ENCODE assay signal across 23 cellular contexts in the genomic region with DNA sequence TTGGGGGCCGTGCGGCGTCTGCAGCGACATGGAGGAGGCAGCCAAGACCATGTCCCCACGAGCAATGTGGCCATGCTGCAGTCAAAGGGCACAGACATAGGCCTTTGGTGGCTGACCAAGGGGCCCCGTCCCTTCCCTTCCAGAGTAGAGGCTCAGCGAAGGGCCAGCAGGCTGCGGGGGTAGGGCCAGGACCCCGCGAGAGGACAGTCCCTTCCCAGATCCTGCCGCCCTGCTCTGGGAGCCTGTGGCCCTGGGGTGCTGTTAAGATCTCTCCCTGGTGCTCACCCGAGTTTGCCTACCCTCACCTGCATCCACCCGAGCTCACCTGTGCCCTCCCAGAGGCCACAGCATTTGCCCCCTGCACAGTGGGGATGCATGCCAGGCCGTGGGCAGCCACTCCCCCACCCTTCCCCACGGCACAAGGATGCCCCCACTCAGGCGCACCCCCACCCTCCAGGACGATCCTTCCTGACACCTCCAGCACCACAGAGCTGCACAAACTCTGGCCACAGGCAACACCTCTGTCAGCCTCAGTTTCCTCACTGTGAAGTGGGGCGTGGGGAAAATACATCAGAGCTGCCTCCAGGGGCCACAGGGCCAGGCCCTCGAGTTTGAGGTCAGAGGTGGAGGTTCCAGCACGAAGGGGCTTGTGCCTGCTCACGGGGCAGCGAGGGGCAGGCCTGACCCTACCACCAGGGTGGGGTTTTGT. TPM values are rescaled to one million over a fixed set of nuclear protein-coding genes. Genes with fewer than 3 reads are reported as not detected.
DNase-seq lines count a peak whose midpoint lies in the region; ATAC-seq, FAIRE-seq and TF ChIP-seq lines count a peak whose summit lies in the region.
"Had no signal": no experiment of that assay in that cellular context is flagged by ENCODE, and none has a peak within 500 bp of the region (broad histone marks: within the 10 kb centered on the region; RNA-seq: fewer than 3 reads in every experiment).

No MANE protein-coding gene starts in this region.

- H4K5ac ChIP-seq in IMR-90 (ENCODE audit: low read depth, low read length) (no peak overlapping the region), H1 (ENCODE audit: insufficient read length, low read depth, low read length) (no peak overlapping the region)

- no peak overlapping the region for H2BK120ac ChIP-seq in IMR-90 (ENCODE audit: low read depth, low read length)
- no peak overlapping the region for H2BK120ac ChIP-seq in H1 (replicated peaks; ENCODE audit: low read depth, low read length)

- no peak overlapping the region for H3K56ac ChIP-seq in IMR-90 (ENCODE audit: extremely low read depth, insufficient read depth, low read length)
- H3K56ac ChIP-seq in H1 (replicated peaks; ENCODE audit: insufficient read length, low read depth, low read length), result no peak overlapping the region

- dilution Hi-C loops in IMR-90 (cut with HindIII; ENCODE audit: low sequenced_read_pairs, unreplicated experiment), result no loop called here

- H3K27ac ChIP-seq in IMR-90 (ENCODE audit: insufficient read depth, low read length), result no peak overlapping the region
- no peak overlapping the region for H3K27ac ChIP-seq in H1 (ENCODE audit: low read depth, low read length)
- H3K27ac ChIP-seq: RWPE1 had no signal

- ATAC-seq in IMR-90 (ENCODE audit: low read depth) (no peak), HG02884 (IDR thresholded peaks at IDR 0.05; ENCODE audit: unreplicated experiment) (no peak), HG03354 (IDR thresholded peaks at IDR 0.05; ENCODE audit: poor library complexity, severe bottlenecking, unreplicated experiment) (no peak), GM18861 (IDR thresholded peaks at IDR 0.05; ENCODE audit: unreplicated experiment) (no peak)
- peak; percentile 5 for ATAC-seq in stimulated activated effector memory CD8-positive, alpha-beta T cell treated with anti-CD3 and anti-CD28 coated beads, Interleukin-12 subunit alpha, Interleukin-12 subunit beta, amount 100 ng/mL, for 72 hours
- ATAC-seq: PC-3 had no signal

- H3K9ac ChIP-seq in IMR-90 (ENCODE audit: low read depth, low read length) (no peak overlapping the region), H1 (replicated peaks in 1 of 4; ENCODE audit: extremely low read depth in 1 of 4, low read depth in 3 of 4, low read length in 3 of 4) (no peak overlapping the region)

- H4K20me1 ChIP-seq in IMR-90 (ENCODE audit: insufficient read depth, low read length), result no peaks in the 10 kb centered on the region
- H4K20me1 ChIP-seq in H1 (replicated peaks in 1 of 2; ENCODE audit: control insufficient read depth in 1 of 2, insufficient read depth in 2 of 2, low read length in 2 of 2), result peaks cover 0 to 11% of the 10 kb centered on the region in 2 experiments

- H3K79me2 ChIP-seq in H1 (ENCODE audit: control insufficient read depth in 1 of 2, insufficient read depth in 2 of 2, low read length in 2 of 2), result no peaks in the 10 kb centered on the region

- H3K18ac ChIP-seq in IMR-90 (ENCODE audit: low read depth, low read length) (no peak overlapping the region), H1 (ENCODE audit: extremely low read depth, low read length) (no peak overlapping the region)

- no peak overlapping the region for H2AK9ac ChIP-seq in IMR-90 (replicated peaks; ENCODE audit: low read depth, low read length, poor library complexity)

- POLR2A ChIA-PET in IMR-90 (lab: Charles Lee; ENCODE audit: unreplicated experiment), result no interaction called here
- POLR2A ChIA-PET in H1 (lab: Charles Lee; ENCODE audit: partially characterized antibody), result no interaction called here

- intact Hi-C loops in IMR-90 (cut with micrococcal nuclease), result no loop called here

- H3K27me3 ChIP-seq in IMR-90 (ENCODE audit: control insufficient read depth, insufficient read depth, low read length) (peaks cover 82% of the 10 kb centered on the region), H1 (replicated peaks in 1 of 4; ENCODE audit: control insufficient read depth in 3 of 4, extremely low read depth in 1 of 4, insufficient read depth in 3 of 4, low read length in 3 of 4) (peaks cover 0 to 2% (median under 1%) of the 10 kb centered on the region in 4 experiments; a peak in 1 of 7 replicates)

- no peak for TF ChIP-seq EP300 in H1 (IDR thresholded peaks at IDR 0.05; ENCODE audit: borderline replicate concordance in 1 of 2, low read depth in 2 of 2, low read length in 2 of 2)

- TF ChIP-seq RAD21 in IMR-90 (IDR thresholded peaks at IDR 0.05; ENCODE audit: low read length) (no peak), H1 (IDR thresholded peaks at IDR 0.05 in 1 of 2, conservative IDR thresholded peaks at IDR 0.05 in 1 of 2; ENCODE audit: low read depth in 2 of 2, low read length in 2 of 2) (no peak)

- H2BK20ac ChIP-seq in IMR-90 (ENCODE audit: low read depth, low read length) (no peak overlapping the region), H1 (ENCODE audit: low read length) (no peak overlapping the region)

- no peak overlapping the region for H2BK15ac ChIP-seq in IMR-90 (ENCODE audit: low read depth, low read length)
- no peak overlapping the region for H2BK15ac ChIP-seq in H1 (ENCODE audit: low read length)

- no peaks in the 10 kb centered on the region for H3K9me3 ChIP-seq in IMR-90 (ENCODE audit: control insufficient read depth, insufficient read depth, low read length)
- H3K9me3 ChIP-seq in H1 (ENCODE audit: insufficient read depth in 2 of 2, low read depth in 1 of 2, low read length in 1 of 2), result no peaks in the 10 kb centered on the region; a peak in 1 of 4 replicates

- H3K4me1 ChIP-seq in IMR-90 (ENCODE audit: control insufficient read depth, insufficient read depth, low read length) (peaks cover 6% of the 10 kb centered on the region; the same call in 1 of the 2 replicates), H1 (replicated peaks in 1 of 4; ENCODE audit: control insufficient read depth in 3 of 4, insufficient read depth in 4 of 4, low read length in 3 of 4) (peaks cover 0 to 10% (median 0%) of the 10 kb centered on the region in 4 experiments; a peak in 3 of 7 replicates)

- H3K4me3 Mint-ChIP-seq in activated T-cell treated with anti-CD3 and anti-CD28 coated beads, Interleukin-2, amount 50 U/mL, for 24 hours, result no peak overlapping the region
- no peak overlapping the region for H3K4me3 Mint-ChIP-seq in stimulated activated effector memory CD8-positive, alpha-beta T cell treated with anti-CD3 and anti-CD28 coated beads, Interleukin-12 subunit alpha, Interleukin-12 subunit beta, amount 100 ng/mL, for 72 hours
- H3K4me3 Mint-ChIP-seq: B cell had no signal

- H2AK5ac ChIP-seq in IMR-90 (ENCODE audit: low read depth, low read length) (no peak overlapping the region), H1 (ENCODE audit: low read depth, low read length) (no peak overlapping the region)

- H3K14ac ChIP-seq in IMR-90 (replicated peaks; ENCODE audit: low read depth, low read length) (no peak overlapping the region), H1 (ENCODE audit: insufficient read length) (no peak overlapping the region)

- CTCF ChIA-PET in IMR-90 (lab: Yijun Ruan, JAX), result no interaction called here
- CTCF ChIA-PET in H1 (lab: Charles Lee; ENCODE audit: partially characterized antibody), result interaction anchor here (0.8 to 3.3 kb wide), 3 partner anchors 12 to 369 kb away, joined by 3 to 24 read pairs (median 4); no protein-coding TSS in a partner anchor

- no peak overlapping the region for H4K91ac ChIP-seq in IMR-90 (ENCODE audit: insufficient read depth, low read depth, low read length)
- H4K91ac ChIP-seq in H1 (replicated peaks; ENCODE audit: insufficient read length, low read length), result no peak overlapping the region

- peaks cover 6% of the 10 kb centered on the region; the same call in 1 of the 2 replicates for H3K23me2 ChIP-seq in H1 (ENCODE audit: low read depth, low read length)

- WGBS in IMR-90 (ENCODE audit: extremely low coverage in 2 of 2, insufficient read length in 1 of 2), 2 experiments, result 79% methylated on average over 4 of the region's 22 CpGs; no CpG with 5 or more reads in 1 of the 2 experiments
- 92% methylated on average over 19 of the region's 22 CpGs; no CpG with 5 or more reads in 1 of the 2 experiments for WGBS in H1 (ENCODE audit: extremely low coverage in 1 of 2, insufficient coverage in 1 of 2, insufficient read length in 1 of 2, insufficient replicate concordance in 2 of 2, low coverage in 1 of 2, low lambda C conversion rate in 2 of 2, missing lambda C conversion rate in 1 of 2), 2 experiments

- H2BK5ac ChIP-seq in IMR-90 (ENCODE audit: low read depth, low read length, poor library complexity, severe bottlenecking) (no peak overlapping the region), H1 (ENCODE audit: low read depth, low read length) (no peak overlapping the region)

- H3K23ac ChIP-seq in IMR-90 (ENCODE audit: low read depth, low read length) (no peak overlapping the region), H1 (ENCODE audit: insufficient read length) (no peak overlapping the region)

- H3K9me1 ChIP-seq in IMR-90 (ENCODE audit: insufficient read depth, low read length), result peaks cover 15% of the 10 kb centered on the region; the same call in 1 of the 2 replicates

- H3K4ac ChIP-seq in IMR-90 (ENCODE audit: low read depth, low read length) (no peak overlapping the region), H1 (replicated peaks; ENCODE audit: insufficient read length, low read depth, low read length) (no peak overlapping the region)

- no peaks in the 10 kb centered on the region for H3K27me3 Mint-ChIP-seq in activated T-cell treated with anti-CD3 and anti-CD28 coated beads, Interleukin-2, amount 50 U/mL, for 24 hours
- H3K27me3 Mint-ChIP-seq: B cell had no signal

- peak overlapping the region; percentile 72 for H3K27ac Mint-ChIP-seq in activated T-cell treated with anti-CD3 and anti-CD28 coated beads, Interleukin-2, amount 50 U/mL, for 24 hours
- H3K27ac Mint-ChIP-seq in stimulated activated effector memory CD8-positive, alpha-beta T cell treated with anti-CD3 and anti-CD28 coated beads, Interleukin-12 subunit alpha, Interleukin-12 subunit beta, amount 100 ng/mL, for 72 hours, result no peak overlapping the region

- H3K79me1 ChIP-seq in IMR-90 (ENCODE audit: low read depth in 1 of 2, low read length in 2 of 2) (no peaks in the 10 kb centered on the region), H1 (ENCODE audit: low read depth, low read length) (no peaks in the 10 kb centered on the region)

- no peak for FAIRE-seq in H1 (lab: Jason Lieb, UNC)
- FAIRE-seq: D721Med, GM12892, GM18507 had no signal

- H2AFZ ChIP-seq in IMR-90 (replicated peaks; ENCODE audit: low read length, poor library complexity) (peak overlapping the region; percentile 32), H1 (ENCODE audit: low read length) (no peak overlapping the region)

- no peak overlapping the region for H2BK12ac ChIP-seq in H1 (ENCODE audit: low read depth, low read length)

- H3K4me2 ChIP-seq in IMR-90 (ENCODE audit: low read depth, low read length) (no peak overlapping the region), H1 (ENCODE audit: insufficient read depth in 1 of 2, low read depth in 2 of 2, low read length in 2 of 2) (no peak overlapping the region)

- DNase-seq in activated T-cell treated with anti-CD3 and anti-CD28 coated beads, Interleukin-2, amount 50 U/mL, for 24 hours, result no peak
- DNase-seq in activated T-cell treated with anti-CD3 and anti-CD28 coated beads, Interleukin-2, amount 50 U/mL, for 48 hours, result no peak
- DNase-seq in IMR-90, result no peak
- DNase-seq in H1 (ENCODE audit: low read depth in 1 of 2, low spot score in 2 of 2), result no peak
- no peak for DNase-seq in stimulated activated effector memory CD8-positive, alpha-beta T cell treated with anti-CD3 and anti-CD28 coated beads, Interleukin-12 subunit alpha, Interleukin-12 subunit beta, amount 100 ng/mL, for 72 hours (ENCODE audit: low spot score in 2 of 2)
- DNase-seq: 8988T, GOT3, NCI-H1092 treated with DMSO at 0.1 percent for 48 hours, NCI-H146, NCI-H2029 treated with DMSO at 0.1 percent for 48 hours, NCI-H2171, NCI-H526, PC-3, SIG-M5 had no signal

- no peaks in the 10 kb centered on the region for H3K9me3 Mint-ChIP-seq in activated T-cell treated with anti-CD3 and anti-CD28 coated beads, Interleukin-2, amount 50 U/mL, for 24 hours
- H3K9me3 Mint-ChIP-seq in stimulated activated effector memory CD8-positive, alpha-beta T cell treated with anti-CD3 and anti-CD28 coated beads, Interleukin-12 subunit alpha, Interleukin-12 subunit beta, amount 100 ng/mL, for 72 hours, result no peaks in the 10 kb centered on the region

- peaks cover 38% of the 10 kb centered on the region for H3K4me1 Mint-ChIP-seq in activated T-cell treated with anti-CD3 and anti-CD28 coated beads, Interleukin-2, amount 50 U/mL, for 24 hours (ENCODE audit: low read depth)
- H3K4me1 Mint-ChIP-seq in stimulated activated effector memory CD8-positive, alpha-beta T cell treated with anti-CD3 and anti-CD28 coated beads, Interleukin-12 subunit alpha, Interleukin-12 subunit beta, amount 100 ng/mL, for 72 hours, result peaks cover 43% of the 10 kb centered on the region

- in situ Hi-C loops in IMR-90 (cut with MboI; ENCODE audit: low sequenced_read_pairs), result no loop called here

- BruUV-seq in IMR-90 (replicated peaks; lab: Mats Ljungman, UMichigan), result no TSS peak

- TF ChIP-seq POLR2A in IMR-90 (IDR thresholded peaks at IDR 0.05; ENCODE audit: low read depth, low read length) (no peak), H1 (IDR thresholded peaks at IDR 0.05; ENCODE audit: control extremely low read depth in 1 of 2, low read depth in 2 of 2, low read length in 2 of 2) (no peak)

- TF ChIP-seq CTCF in IMR-90 (conservative IDR thresholded peaks at IDR 0.05; ENCODE audit: low read depth, low read length) (no peak), H1 (IDR thresholded peaks at IDR 0.05; ENCODE audit: control extremely low read depth in 1 of 3, insufficient read depth in 1 of 3, low read depth in 1 of 3, low read length in 3 of 3) (no peak)

- no peaks in the 10 kb centered on the region for H3K36me3 ChIP-seq in IMR-90 (ENCODE audit: control insufficient read depth, insufficient read depth, low read length)
- no peaks in the 10 kb centered on the region; a peak in 1 of 8 replicates for H3K36me3 ChIP-seq in H1 (ENCODE audit: control insufficient read depth in 2 of 4, insufficient read depth in 4 of 4, low read length in 3 of 4)

- H3K4me3 ChIP-seq in IMR-90 (ENCODE audit: insufficient read depth, low read depth, low read length) (no peak overlapping the region), H1 (ENCODE audit: extremely low read depth in 1 of 4, insufficient read depth in 2 of 4, low read depth in 3 of 4, low read length in 4 of 4) (no peak overlapping the region)

- no peak overlapping the region for H4K8ac ChIP-seq in IMR-90 (ENCODE audit: low read depth in 2 of 2, low read length in 2 of 2)
- peak overlapping the region; percentile 57; the same call in 1 of the 2 replicates for H4K8ac ChIP-seq in H1 (ENCODE audit: extremely low read depth, insufficient read depth, low read length)

- peaks cover 92% of the 10 kb centered on the region for H3K36me3 Mint-ChIP-seq in activated T-cell treated with anti-CD3 and anti-CD28 coated beads, Interleukin-2, amount 50 U/mL, for 24 hours (ENCODE audit: low read depth)
- H3K36me3 Mint-ChIP-seq in stimulated activated effector memory CD8-positive, alpha-beta T cell treated with anti-CD3 and anti-CD28 coated beads, Interleukin-12 subunit alpha, Interleukin-12 subunit beta, amount 100 ng/mL, for 72 hours, result peaks cover 100% of the 10 kb centered on the region

RNA-seq across cellular contexts. Expression of gene ITGB2, which starts 15.5 kb away (rescaled TPM):
- not detected in 2 replicates for total RNA-seq in IMR-90 (2012; rRNA removed)
- 0.14 TPM in 1 of 2 replicates, not detected in the other for polyA plus RNA-seq in IMR-90 (2012; rRNA removed)
- polyA plus RNA-seq in IMR-90 (2012; cell fraction: cytosol; rRNA removed), result 0.06 and 0.15 TPM in 2 replicates
- polyA plus RNA-seq in IMR-90 (2012; cell fraction: nucleus; rRNA removed; ENCODE audit: low replicate concordance), result 0.07 TPM in 1 of 2 replicates, not detected in the other
- total RNA-seq in H1 (2021; fragmentation: NEBNext Ultra II Directional; extraction: Animal tissue kit (Norgen Biotek cat#: 25700)), result 0.24 and 0.36 TPM in 2 replicates
- 0.63 and 0.89 TPM in 2 replicates for polyA plus RNA-seq in H1 (2011; rRNA removed)
- 0.76 TPM for polyA plus RNA-seq in H1 (2011; cell fraction: cytosol; rRNA removed)
- polyA plus RNA-seq in H1 (2011; cell fraction: nucleus; rRNA removed), result 1.6 TPM
- 0.40 to 0.58 TPM (median 0.48 TPM) in 4 replicates for polyA plus RNA-seq in H1 (2012, experiment 1 of 2)
- 0.49 TPM for polyA plus RNA-seq in H1 (2012, experiment 2 of 2)
- 0.26 TPM for polyA plus RNA-seq in H1 (2013, experiment 1 of 2)
- 0.52 TPM for polyA plus RNA-seq in H1 (2013, experiment 2 of 2)
- 0.25 and 0.27 TPM in 2 replicates for polyA minus RNA-seq in H1 (2011; rRNA and poly(A)+ RNA removed)
- polyA minus RNA-seq in H1 (2011; cell fraction: cytosol; rRNA and poly(A)+ RNA removed), result not detected
- 0.70 TPM for polyA minus RNA-seq in H1 (2011; cell fraction: nucleus; rRNA and poly(A)+ RNA removed)
- total RNA-seq: HT-29 had no signal

RNA-seq across cellular contexts. Expression of gene PTTG1IP, which starts 31.7 kb away (rescaled TPM):
- total RNA-seq in IMR-90 (2012; rRNA removed), result 194 and 230 TPM in 2 replicates
- polyA plus RNA-seq in IMR-90 (2012; rRNA removed) (156 and 167 TPM in 2 replicates), H1 (2011; rRNA removed) (88.9 and 90.8 TPM in 2 replicates)
- polyA plus RNA-seq in IMR-90 (2012; cell fraction: cytosol; rRNA removed), result 112 and 137 TPM in 2 replicates
- polyA plus RNA-seq in IMR-90 (2012; cell fraction: nucleus; rRNA removed; ENCODE audit: low replicate concordance), result 67.9 and 125 TPM in 2 replicates
- total RNA-seq in H1 (2021; fragmentation: NEBNext Ultra II Directional; extraction: Animal tissue kit (Norgen Biotek cat#: 25700)), result 124 and 130 TPM in 2 replicates
- polyA plus RNA-seq in H1 (2011; cell fraction: cytosol; rRNA removed), result 98.5 TPM
- 76.0 TPM for polyA plus RNA-seq in H1 (2011; cell fraction: nucleus; rRNA removed)
- 76.4 to 95.3 TPM (median 87.0 TPM) in 4 replicates for polyA plus RNA-seq in H1 (2012, experiment 1 of 2)
- polyA plus RNA-seq in H1 (2012, experiment 2 of 2), result 117 TPM
- polyA plus RNA-seq in H1 (2013, experiment 1 of 2), result 140 TPM
- polyA plus RNA-seq in H1 (2013, experiment 2 of 2), result 172 TPM
- polyA minus RNA-seq in H1 (2011; rRNA and poly(A)+ RNA removed), result 63.7 and 69.2 TPM in 2 replicates
- polyA minus RNA-seq in H1 (2011; cell fraction: cytosol; rRNA and poly(A)+ RNA removed), result 110 TPM
- 39.1 TPM for polyA minus RNA-seq in H1 (2011; cell fraction: nucleus; rRNA and poly(A)+ RNA removed)

RNA-seq across cellular contexts. Expression of gene SLX9, which starts 34.7 kb away (rescaled TPM):
- total RNA-seq in IMR-90 (2012; rRNA removed), result 10.4 and 17.5 TPM in 2 replicates
- 21.7 and 27.4 TPM in 2 replicates for polyA plus RNA-seq in IMR-90 (2012; rRNA removed)
- polyA plus RNA-seq in IMR-90 (2012; cell fraction: cytosol; rRNA removed), result 29.5 and 45.6 TPM in 2 replicates
- polyA plus RNA-seq in IMR-90 (2012; cell fraction: nucleus; rRNA removed; ENCODE audit: low replicate concordance), result 26.6 and 28.5 TPM in 2 replicates
- total RNA-seq in H1 (2021; fragmentation: NEBNext Ultra II Directional; extraction: Animal tissue kit (Norgen Biotek cat#: 25700)), result 57.3 and 64.1 TPM in 2 replicates
- polyA plus RNA-seq in H1 (2011; rRNA removed), result 17.7 and 34.6 TPM in 2 replicates
- polyA plus RNA-seq in H1 (2011; cell fraction: cytosol; rRNA removed), result 43.7 TPM
- 28.5 TPM for polyA plus RNA-seq in H1 (2011; cell fraction: nucleus; rRNA removed)
- 20.8 to 42.4 TPM (median 39.1 TPM) in 4 replicates for polyA plus RNA-seq in H1 (2012, experiment 1 of 2)
- 28.1 TPM for polyA plus RNA-seq in H1 (2012, experiment 2 of 2)
- polyA plus RNA-seq in H1 (2013, experiment 1 of 2), result 28.3 TPM
- polyA plus RNA-seq in H1 (2013, experiment 2 of 2), result 30.5 TPM
- 5.9 and 6.3 TPM in 2 replicates for polyA minus RNA-seq in H1 (2011; rRNA and poly(A)+ RNA removed)
- 28.0 TPM for polyA minus RNA-seq in H1 (2011; cell fraction: cytosol; rRNA and poly(A)+ RNA removed)
- 8.6 TPM for polyA minus RNA-seq in H1 (2011; cell fraction: nucleus; rRNA and poly(A)+ RNA removed)
